Comparison of ENCODE assay signal across 32 cellular contexts in genomic region chr9:31605164-31605563, GRCh38.
"Had no signal": no experiment of that assay in that cellular context is flagged by ENCODE, and none has a peak within 500 bp of the region (broad histone marks: within the 10 kb centered on the region; RNA-seq: fewer than 3 reads in every experiment).

No MANE protein-coding gene starts in this region.

- H3K27ac ChIP-seq: PC-9, RWPE1, SJCRH30, SK-N-MC had no signal

- DNase-seq: Karpas-422, NCI-H1048, NCI-H1092 treated with DMSO at 0.1 percent for 48 hours, NCI-H1105 treated with DMSO at 0.1 percent for 48 hours, NCI-H1417, NCI-H1436, NCI-H146, NCI-H1694, NCI-H187, NCI-H1930, NCI-H2029 treated with DMSO at 0.1 percent for 48 hours, NCI-H2081 treated with DMSO at 0.1 percent for 48 hours, NCI-H2107, NCI-H2171, NCI-H226, NCI-H446 treated with DMSO at 0.1 percent for 48 hours, NCI-H510A, NCI-H524, NCI-H526, NCI-H69, NCI-H82, PC-9, SHP77, SIG-M5, SJCRH30, T-cell had no signal

- H3K27me3 ChIP-seq: SJCRH30 had no signal

- FAIRE-seq: RCC 7860 had no signal

- H2AFZ ChIP-seq: PC-9 had no signal

- H3K4me3 ChIP-seq: PC-9, SJCRH30, SK-N-MC had no signal

- ATAC-seq: Panc1, Right ventricle myocardium inferior, SK-N-SH treated with all-trans-retinoic acid at 6 μM for 48 hours, T-cell had no signal

- H3K9me3 ChIP-seq: SJCRH30 had no signal

- H3K4me2 ChIP-seq: PC-9 had no signal

- H3K36me3 ChIP-seq: SJCRH30 had no signal
